In the genomic region with DNA sequence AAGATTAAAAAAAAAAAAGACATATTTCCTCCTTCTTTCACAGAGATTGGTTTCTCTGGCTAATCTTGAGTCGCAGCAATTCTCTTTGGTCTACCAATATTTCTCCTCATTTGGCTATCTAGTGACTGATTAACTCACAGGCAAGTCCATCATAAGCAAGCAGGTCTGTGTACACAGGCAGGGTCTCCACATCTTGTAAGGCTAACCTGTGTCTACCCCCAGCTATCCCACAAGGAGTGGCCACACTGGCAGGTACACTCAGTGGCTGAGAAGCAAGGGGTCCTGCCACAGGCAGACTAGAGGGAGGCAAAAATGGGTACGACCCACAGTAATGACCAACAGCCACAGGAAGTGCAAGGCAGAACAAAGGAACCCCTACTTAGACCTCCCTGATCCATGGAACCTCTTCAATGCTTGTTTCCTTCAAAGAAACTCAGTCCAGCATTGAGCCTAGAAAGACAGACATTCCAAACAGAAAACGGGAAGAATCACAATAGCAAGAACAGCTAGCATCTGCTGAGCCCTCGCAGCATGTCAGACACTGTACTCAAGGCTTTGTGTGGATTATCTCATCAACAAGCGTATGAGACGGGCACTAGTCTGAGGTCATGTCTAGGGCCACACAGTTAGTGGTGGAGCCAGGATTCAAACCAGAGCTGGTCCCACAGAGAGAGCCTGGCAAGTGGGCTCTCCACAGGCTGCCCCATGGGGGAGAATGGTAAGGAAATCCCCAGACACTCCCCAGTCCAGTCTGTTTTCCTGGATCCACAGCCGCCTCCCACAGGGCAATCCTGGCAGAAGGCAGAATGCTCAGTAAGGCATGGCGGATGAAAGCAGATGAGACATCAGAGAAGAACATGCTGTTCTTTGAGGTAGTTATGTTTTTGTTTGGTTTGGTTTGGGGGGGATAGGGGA, we compare ENCODE assay signal across 23 cellular contexts. TPM values are rescaled to one million over a fixed set of nuclear protein-coding genes. Genes with fewer than 3 reads are reported as not detected.
DNase-seq lines count a peak whose midpoint lies in the region; ATAC-seq and TF ChIP-seq lines count a peak whose summit lies in the region.
"Had no signal": no experiment of that assay in that cellular context is flagged by ENCODE, and none has a peak within 500 bp of the region (broad histone marks: within the 10 kb centered on the region; RNA-seq: fewer than 3 reads in every experiment).

No MANE protein-coding gene starts in this region.

- no peak overlapping the region for H3K4me3 ChIP-seq in endodermal cell (ENCODE audit: low read length)
- H3K4me3 ChIP-seq: coronary artery, heart left ventricle, sigmoid colon had no signal

- TF ChIP-seq CTCF in endodermal cell (conservative IDR thresholded peaks at IDR 0.05) (no peak), osteocyte (IDR thresholded peaks at IDR 0.05) (no peak), type B pancreatic cell (conservative IDR thresholded peaks at IDR 0.05) (no peak)

- no peaks in the 10 kb centered on the region for H3K9me3 ChIP-seq in endodermal cell (ENCODE audit: control insufficient read depth, low read length)
- H3K9me3 ChIP-seq: heart left ventricle, sigmoid colon had no signal

- ATAC-seq in GM18517 (IDR thresholded peaks at IDR 0.05; ENCODE audit: unreplicated experiment) (no peak), GM21447 (IDR thresholded peaks at IDR 0.05; ENCODE audit: unreplicated experiment) (no peak)
- ATAC-seq: activated CD4-positive, CD25-positive, alpha-beta regulatory T cell treated with anti-CD3 and anti-CD28 coated beads, Interleukin-2, amount 50 U/mL, for 24 hours; activated CD8-positive, alpha-beta T cell treated with anti-CD3 and anti-CD28 coated beads, Interleukin-2, amount 10 ng/mL, durations not matched to agents 7 days and 5 days; heart left ventricle had no signal

- peak overlapping the region; percentile 99 for H3K27ac ChIP-seq in endodermal cell (ENCODE audit: low read depth, low read length)
- H3K27ac ChIP-seq: 22Rv1, coronary artery, heart left ventricle had no signal

- H3K4me1 ChIP-seq in endodermal cell (ENCODE audit: control insufficient read depth, insufficient read depth, low read length): peaks cover 12% of the 10 kb centered on the region
- H3K4me1 ChIP-seq: sigmoid colon had no signal

- 71 to 92% methylated on average over 7 to 8 of the region's 8 CpGs for WGBS in endodermal cell (ENCODE audit: insufficient coverage in 1 of 2, insufficient read length in 1 of 2), 2 experiments

- H3K27ac Mint-ChIP-seq in endodermal cell (no peak overlapping the region), osteocyte (ENCODE audit: unreplicated experiment) (peak overlapping the region; percentile 96), type B pancreatic cell (peak overlapping the region; percentile 90)
- H3K27ac Mint-ChIP-seq: activated CD8-positive, alpha-beta T cell treated with anti-CD3 and anti-CD28 coated beads, Interleukin-2, amount 10 ng/mL, durations not matched to agents 7 days and 5 days; activated naive CD4-positive, alpha-beta T cell treated with anti-CD3 and anti-CD28 coated beads for 36 hours; activated T-cell treated with anti-CD3 and anti-CD28 coated beads, Interleukin-2, amount 50 U/mL, for 24 hours had no signal

- DNase-seq in NCI-H82 (lab: John Stamatoyannopoulos, UW) (peak; percentile 71), NCI-H82 treated with DMSO at 0.1 percent for 48 hours (lab: John Stamatoyannopoulos, UW; ENCODE audit: unreplicated experiment) (no peak), endodermal cell (no peak), osteocyte (ENCODE audit: extremely low spot score, unreplicated experiment) (no peak), type B pancreatic cell (ENCODE audit: extremely low spot score, unreplicated experiment) (no peak), MV-4-11 (lab: John Stamatoyannopoulos, UW) (no peak)
- DNase-seq: activated CD8-positive, alpha-beta T cell treated with anti-CD3 and anti-CD28 coated beads, Interleukin-2, amount 10 ng/mL, durations not matched to agents 7 days and 5 days; activated naive CD4-positive, alpha-beta T cell treated with anti-CD3 and anti-CD28 coated beads for 36 hours; activated T-cell treated with anti-CD3 and anti-CD28 coated beads, Interleukin-2, amount 50 U/mL, for 24 hours; AML-193; DMS79 treated with DMSO at 0.1 percent for 48 hours; HCEC 1CT; heart left ventricle; NCI-H1417; NCI-H524; sigmoid colon; stimulated activated naive CD4-positive, alpha-beta T cell treated with Interleukin-2 at 50 U/mL for 16 hours; T-helper 9 cell had no signal

- H3K4me1 Mint-ChIP-seq in endodermal cell (peaks cover 13% of the 10 kb centered on the region), osteocyte (ENCODE audit: unreplicated experiment) (peaks cover 65% of the 10 kb centered on the region), type B pancreatic cell (ENCODE audit: unreplicated experiment) (peaks cover 64% of the 10 kb centered on the region)

- peaks cover 3% of the 10 kb centered on the region for H3K27me3 Mint-ChIP-seq in endodermal cell (ENCODE audit: insufficient read depth)
- no peaks in the 10 kb centered on the region for H3K27me3 Mint-ChIP-seq in osteocyte (ENCODE audit: unreplicated experiment)
- H3K27me3 Mint-ChIP-seq in type B pancreatic cell: no peaks in the 10 kb centered on the region
- H3K27me3 Mint-ChIP-seq: activated T-cell treated with anti-CD3 and anti-CD28 coated beads, Interleukin-2, amount 50 U/mL, for 24 hours had no signal

- H3K4me3 Mint-ChIP-seq in endodermal cell (no peak overlapping the region), osteocyte (ENCODE audit: unreplicated experiment) (no peak overlapping the region), type B pancreatic cell (peak overlapping the region; percentile 50)
- H3K4me3 Mint-ChIP-seq: activated CD8-positive, alpha-beta T cell treated with anti-CD3 and anti-CD28 coated beads, Interleukin-2, amount 10 ng/mL, durations not matched to agents 7 days and 5 days; activated naive CD4-positive, alpha-beta T cell treated with anti-CD3 and anti-CD28 coated beads for 36 hours; activated T-cell treated with anti-CD3 and anti-CD28 coated beads, Interleukin-2, amount 50 U/mL, for 24 hours had no signal

- no peaks in the 10 kb centered on the region for H3K9me3 Mint-ChIP-seq in endodermal cell
- H3K9me3 Mint-ChIP-seq in osteocyte (ENCODE audit: unreplicated experiment): no peaks in the 10 kb centered on the region
- no peaks in the 10 kb centered on the region for H3K9me3 Mint-ChIP-seq in type B pancreatic cell
- H3K9me3 Mint-ChIP-seq: activated naive CD4-positive, alpha-beta T cell treated with anti-CD3 and anti-CD28 coated beads for 36 hours; activated T-cell treated with anti-CD3 and anti-CD28 coated beads, Interleukin-2, amount 50 U/mL, for 24 hours had no signal

- H3K36me3 ChIP-seq in endodermal cell (ENCODE audit: control insufficient read depth, insufficient read depth, low read length): no peaks in the 10 kb centered on the region
- H3K36me3 ChIP-seq: heart left ventricle, sigmoid colon had no signal

- no peaks in the 10 kb centered on the region for H3K36me3 Mint-ChIP-seq in endodermal cell (ENCODE audit: low read depth)
- no peaks in the 10 kb centered on the region for H3K36me3 Mint-ChIP-seq in osteocyte (ENCODE audit: unreplicated experiment)
- H3K36me3 Mint-ChIP-seq in type B pancreatic cell: no peaks in the 10 kb centered on the region

- H3K9ac ChIP-seq in endodermal cell (ENCODE audit: extremely low read depth, low read length, poor library complexity, severe bottlenecking): no peak overlapping the region

- no peaks in the 10 kb centered on the region for H3K27me3 ChIP-seq in endodermal cell (ENCODE audit: control insufficient read depth, insufficient read depth, low read length, poor library complexity, severe bottlenecking)
- H3K27me3 ChIP-seq: heart left ventricle, sigmoid colon had no signal

RNA-seq across cellular contexts. Expression of gene PLEKHA7, which starts 34.2 kb away (rescaled TPM):
- total RNA-seq in endodermal cell (10 to 100 TPM; 17.5 to 21.9 TPM), osteocyte (14.9 and 15.6 TPM in 2 replicates), type B pancreatic cell (ENCODE audit: low replicate concordance) (64.7 and 177 TPM in 2 replicates)
- polyA plus RNA-seq in endodermal cell (2013, experiment 1 of 2): 19.0 TPM
- polyA plus RNA-seq in endodermal cell (2013, experiment 2 of 2): 20.8 TPM
